Comparison of ENCODE assay signal across 1 cellular context in genomic region chr17:56678249-56679144, GRCh38.
TF ChIP-seq lines count a peak whose summit lies in the region.

No MANE protein-coding gene starts in this region.

TF ChIP-seq in HepG2, 621 proteins besides CTCF, POLR2A, EP300 and RAD21 (continued from another document):
- TF ChIP-seq KIAA2018 (CRISPR knock-in tag; IDR thresholded peaks at IDR 0.05; ENCODE audit: borderline replicate concordance) (no peak), ATAD3A (CRISPR knock-in tag; IDR thresholded peaks at IDR 0.05) (no peak), ZFP82 (CRISPR knock-in tag; IDR thresholded peaks at IDR 0.05; ENCODE audit: borderline replicate concordance) (no peak), ARID3A (IDR thresholded peaks at IDR 0.05; ENCODE audit: low read depth, low read length) (no peak), ASH2L (IDR thresholded peaks at IDR 0.05; ENCODE audit: insufficient read length, low read depth, low read length) (no peak), MATR3 (CRISPR knock-in tag; IDR thresholded peaks at IDR 0.05) (no peak), ZNF276 (CRISPR knock-in tag; IDR thresholded peaks at IDR 0.05; ENCODE audit: low read depth) (no peak), SIN3B (IDR thresholded peaks at IDR 0.05; ENCODE audit: low read length) (no peak), ZNF7 (CRISPR knock-in tag; IDR thresholded peaks at IDR 0.05) (no peak), HOXA7 (CRISPR knock-in tag; IDR thresholded peaks at IDR 0.05) (no peak), REPIN1 (CRISPR knock-in tag; IDR thresholded peaks at IDR 0.05; ENCODE audit: borderline replicate concordance, low read depth) (no peak), ZBTB8A (CRISPR knock-in tag; IDR thresholded peaks at IDR 0.05; ENCODE audit: borderline replicate concordance, low read depth) (no peak), CHD4 (IDR thresholded peaks at IDR 0.05; ENCODE audit: borderline replicate concordance, low read length) (no peak), ZNF275 (CRISPR knock-in tag; IDR thresholded peaks at IDR 0.05; ENCODE audit: borderline replicate concordance) (no peak), MED1 (CRISPR knock-in tag; IDR thresholded peaks at IDR 0.05) (no peak), ZNF562 (CRISPR knock-in tag; IDR thresholded peaks at IDR 0.05; ENCODE audit: borderline replicate concordance) (no peak)
TF ChIP-seq in HepG2: peak in this region for 0.
